8 cellular contexts compared by ENCODE assay signal in the genomic region with DNA sequence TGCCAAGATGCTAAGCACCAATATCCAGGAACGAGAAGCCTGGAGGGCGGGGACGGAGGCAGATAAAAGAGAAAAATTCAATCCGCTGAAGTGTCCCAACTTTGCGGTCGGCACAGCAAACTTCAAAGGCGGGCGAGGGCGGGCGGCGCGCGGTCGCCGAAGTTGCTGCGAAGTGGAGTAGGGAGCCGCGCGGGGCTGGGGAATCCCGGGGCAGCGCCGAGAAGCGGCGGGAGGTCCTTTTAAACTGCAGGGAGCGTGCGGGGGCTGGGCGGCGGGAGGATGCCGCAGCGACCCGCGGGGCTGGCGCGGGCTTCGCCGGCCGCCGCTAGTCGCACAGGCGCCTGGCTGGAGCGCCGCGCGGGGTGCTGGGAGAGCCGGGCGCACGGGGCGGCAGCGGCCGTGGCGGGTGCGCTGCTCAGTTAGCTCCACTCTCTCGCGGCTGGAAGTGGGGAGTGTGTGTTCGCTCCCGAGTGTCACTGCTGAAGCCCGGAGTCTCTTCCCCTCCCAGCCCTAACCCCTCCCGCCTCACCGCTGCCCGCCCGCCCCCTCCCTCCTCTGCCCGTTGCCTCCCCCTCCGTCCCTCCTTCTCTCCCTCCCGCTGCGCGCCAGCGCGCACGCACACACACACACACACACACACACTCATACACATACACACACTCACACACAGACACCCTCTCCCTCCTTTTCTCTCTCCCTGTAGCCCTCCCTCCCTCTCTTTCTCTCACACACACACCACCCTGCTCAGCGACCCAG. TPM values are rescaled to one million over a fixed set of nuclear protein-coding genes. Genes with fewer than 3 reads are reported as not detected.
DNase-seq lines count a peak whose midpoint lies in the region; ATAC-seq and TF ChIP-seq lines count a peak whose summit lies in the region.

A gene with protein sequence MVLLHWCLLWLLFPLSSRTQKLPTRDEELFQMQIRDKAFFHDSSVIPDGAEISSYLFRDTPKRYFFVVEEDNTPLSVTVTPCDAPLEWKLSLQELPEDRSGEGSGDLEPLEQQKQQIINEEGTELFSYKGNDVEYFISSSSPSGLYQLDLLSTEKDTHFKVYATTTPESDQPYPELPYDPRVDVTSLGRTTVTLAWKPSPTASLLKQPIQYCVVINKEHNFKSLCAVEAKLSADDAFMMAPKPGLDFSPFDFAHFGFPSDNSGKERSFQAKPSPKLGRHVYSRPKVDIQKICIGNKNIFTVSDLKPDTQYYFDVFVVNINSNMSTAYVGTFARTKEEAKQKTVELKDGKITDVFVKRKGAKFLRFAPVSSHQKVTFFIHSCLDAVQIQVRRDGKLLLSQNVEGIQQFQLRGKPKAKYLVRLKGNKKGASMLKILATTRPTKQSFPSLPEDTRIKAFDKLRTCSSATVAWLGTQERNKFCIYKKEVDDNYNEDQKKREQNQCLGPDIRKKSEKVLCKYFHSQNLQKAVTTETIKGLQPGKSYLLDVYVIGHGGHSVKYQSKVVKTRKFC (minus strand): TSS at position 456 of the 756 bp plus-strand sequence. CDS start 26,698 bp downstream, outside the sequence.

- TF ChIP-seq CTCF in AG04450 (IDR thresholded peaks at IDR 0.05; ENCODE audit: low read depth, low read length) (no peak), astrocyte of the spinal cord (IDR thresholded peaks at IDR 0.05; ENCODE audit: low read depth, low read length) (no peak)

- POLR2A ChIA-PET in AG04450 (lab: Yijun Ruan, JAX) = no interaction called here

- H3K9me3 ChIP-seq in AG04450 (ENCODE audit: control insufficient read depth, insufficient read depth, low read length) (peaks cover 2% of the 10 kb centered on the region), iPS-18c (ENCODE audit: control insufficient read depth, insufficient read depth, low read length) (no peaks in the 10 kb centered on the region), skeletal muscle satellite cell (replicated peaks; ENCODE audit: low read length) (no peaks in the 10 kb centered on the region)

- no peak for DNase-seq in AG04450 (ENCODE audit: low read depth, low spot score)
- DNase-seq in SKM-1 (lab: John Stamatoyannopoulos, UW; ENCODE audit: unreplicated experiment) = peak; percentile 11
- DNase-seq in astrocyte of the spinal cord (ENCODE audit: low read depth, low spot score) = peak; percentile 34
- no peak for DNase-seq in NCI-H2081 treated with DMSO at 0.1 percent for 48 hours (lab: John Stamatoyannopoulos, UW)

- H3K4me2 ChIP-seq in skeletal muscle satellite cell (ENCODE audit: low read length) = peak within 1 kb of the TSS; percentile 90

- peak within 1 kb of the TSS; percentile 56 for H3K9ac ChIP-seq in skeletal muscle satellite cell (ENCODE audit: low read depth, low read length)

- ATAC-seq in GM21619 (IDR thresholded peaks at IDR 0.05; ENCODE audit: unreplicated experiment) = peak; percentile 42
- no peak for ATAC-seq in GM21526 (IDR thresholded peaks at IDR 0.05; ENCODE audit: low FRiP score, unreplicated experiment)

- peak within 1 kb of the TSS; percentile 49 for H3K4me3 ChIP-seq in AG04450 (ENCODE audit: low read depth, low read length)
- peak within 1 kb of the TSS; percentile 53 for H3K4me3 ChIP-seq in astrocyte of the spinal cord (ENCODE audit: low read depth, low read length)
- H3K4me3 ChIP-seq in iPS-18c (ENCODE audit: insufficient read depth, low read depth, low read length) = peak within 1 kb of the TSS; percentile 75
- peak within 1 kb of the TSS; percentile 69 for H3K4me3 ChIP-seq in skeletal muscle satellite cell (ENCODE audit: low read length)

- H3K36me3 ChIP-seq in skeletal muscle satellite cell (ENCODE audit: insufficient read depth, low read length) = no peaks in the 10 kb centered on the region

- peaks cover 13% of the 10 kb centered on the region for H3K4me1 ChIP-seq in skeletal muscle satellite cell (ENCODE audit: control insufficient read depth, insufficient read depth, low read length)

- in situ Hi-C loops in astrocyte of the spinal cord (cut with HindIII; ENCODE audit: low sequenced_read_pairs) = no loop called here

- H3K27ac ChIP-seq in AG04450 (ENCODE audit: low read depth, low read length) = no peak within 1 kb of the TSS

- H3K27me3 ChIP-seq in AG04450 (ENCODE audit: control insufficient read depth, insufficient read depth, low read length) (peaks cover 52% of the 10 kb centered on the region), skeletal muscle satellite cell (ENCODE audit: control insufficient read depth, insufficient read depth, low read length) (peaks cover 29% of the 10 kb centered on the region)

- CTCF ChIA-PET in AG04450 (lab: Charles Lee) = interaction anchor here (0.6 kb wide), 1 partner anchor 725 kb away, joined by 6 read pairs; no protein-coding TSS in a partner anchor

RNA-seq across cellular contexts. Expression of the gene that starts here (rescaled TPM):
- not detected in 2 replicates for polyA plus RNA-seq in AG04450 (2011; rRNA removed)
- not detected in 2 replicates for polyA minus RNA-seq in AG04450 (2011; rRNA and poly(A)+ RNA removed)
- total RNA-seq in skeletal muscle satellite cell (2012; rRNA removed) = 0.25 and 1.3 TPM in 2 replicates

Comparison
In these comparisons a context has a peak if more than half of its experiments do, and no peak if none do; other contexts are left out.
1. DNase-seq: peak in SKM-1 (single experiment) and astrocyte of the spinal cord (single experiment); none in AG04450 (single experiment) and NCI-H2081 treated with DMSO at 0.1 percent for 48 hours (single experiment).
2. Peak in every context shown above with its lines, with median percentiles within 50 percentile points of each other: H3K4me3 ChIP-seq.